ENCODE assay signal across 11 cellular contexts in genomic region chr17:77234695-77235094, GRCh38.
DNase-seq lines count a peak whose midpoint lies in the region.
"Had no signal": no experiment of that assay in that cellular context is flagged by ENCODE, and none has a peak within 500 bp of the region (broad histone marks: within the 10 kb centered on the region; RNA-seq: fewer than 3 reads in every experiment).

No MANE protein-coding gene starts in this region.

- H3K36me3 ChIP-seq in subcutaneous abdominal adipose tissue (ENCODE audit: control insufficient read depth in 5 of 5, insufficient read depth in 5 of 5, low read length in 5 of 5): no peaks in the 10 kb centered on the region

- H3K9me3 Mint-ChIP-seq in T-helper 1 cell treated with Interleukin-12 subunit alpha and Interleukin-12 subunit beta and Interleukin-4 antibody, amounts not matched to agents 30 μg/mL and 1 μg/mL, for 36 hours: no peaks in the 10 kb centered on the region
- peaks cover 7% of the 10 kb centered on the region for H3K9me3 Mint-ChIP-seq in activated T-helper 2 cell treated with anti-CD3 and anti-CD28 coated beads, Interferon-gamma antibody, Interleukin-2, Interleukin-4, amounts not matched to agents 10 μg/mL and 5 μg/mL and 100 μg/mL, durations not matched to agents 14 hours and 24 hours and 36 hours
- H3K9me3 Mint-ChIP-seq in immature natural killer cell: no peaks in the 10 kb centered on the region
- H3K9me3 Mint-ChIP-seq: endodermal cell had no signal

- H3K27ac Mint-ChIP-seq in T-helper 1 cell treated with Interleukin-12 subunit alpha and Interleukin-12 subunit beta and Interleukin-4 antibody, amounts not matched to agents 30 μg/mL and 1 μg/mL, for 36 hours: peak overlapping the region; percentile 85
- H3K27ac Mint-ChIP-seq in activated T-helper 2 cell treated with anti-CD3 and anti-CD28 coated beads, Interferon-gamma antibody, Interleukin-2, Interleukin-4, amounts not matched to agents 10 μg/mL and 5 μg/mL and 100 μg/mL, durations not matched to agents 14 hours and 24 hours and 36 hours: peak overlapping the region; percentile 76
- peak overlapping the region in 5 of 6 donors; percentile 45 to 89 (median 82) for H3K27ac Mint-ChIP-seq in immature natural killer cell
- H3K27ac Mint-ChIP-seq: endodermal cell had no signal

- peaks cover 0 to 4% (median 2%) of the 10 kb centered on the region in 5 donors for H3K9me3 ChIP-seq in subcutaneous abdominal adipose tissue (ENCODE audit: control insufficient read depth in 5 of 5, low read length in 5 of 5)

- H3K4me3 Mint-ChIP-seq in T-helper 1 cell treated with Interleukin-12 subunit alpha and Interleukin-12 subunit beta and Interleukin-4 antibody, amounts not matched to agents 30 μg/mL and 1 μg/mL, for 36 hours: peak overlapping the region; percentile 68
- peak overlapping the region; percentile 45 for H3K4me3 Mint-ChIP-seq in activated T-helper 2 cell treated with anti-CD3 and anti-CD28 coated beads, Interferon-gamma antibody, Interleukin-2, Interleukin-4, amounts not matched to agents 10 μg/mL and 5 μg/mL and 100 μg/mL, durations not matched to agents 14 hours and 24 hours and 36 hours (ENCODE audit: low read depth)
- peak overlapping the region; percentile 83 to 90 (median 89) for H3K4me3 Mint-ChIP-seq in immature natural killer cell
- H3K4me3 Mint-ChIP-seq: endodermal cell had no signal

- DNase-seq in T-helper 1 cell: no peak
- DNase-seq in activated T-helper 2 cell treated with anti-CD3 and anti-CD28 coated beads, Interferon-gamma antibody, Interleukin-2, Interleukin-4, amounts not matched to agents 10 μg/mL and 5 μg/mL and 100 μg/mL, durations not matched to agents 14 hours and 24 hours and 36 hours (ENCODE audit: low spot score): no peak
- DNase-seq in immature natural killer cell: no peak
- no peak for DNase-seq in NCI-H226
- DNase-seq in NCI-H2227 (lab: John Stamatoyannopoulos, UW; ENCODE audit: unreplicated experiment): no peak
- no peak for DNase-seq in SK-N-DZ (ENCODE audit: low spot score)
- DNase-seq: endodermal cell, occipital lobe had no signal

- peaks cover 0 to 37% (median 15%) of the 10 kb centered on the region in 5 donors for H3K4me1 ChIP-seq in subcutaneous abdominal adipose tissue (ENCODE audit: control insufficient read depth in 5 of 5, insufficient read depth in 5 of 5, low read length in 5 of 5)

- peaks cover 0 to 2% (median 0%) of the 10 kb centered on the region in 5 donors for H3K27me3 ChIP-seq in subcutaneous abdominal adipose tissue (ENCODE audit: control insufficient read depth in 5 of 5, insufficient read depth in 4 of 5, low read length in 5 of 5)

- intact Hi-C loops in activated T-helper 2 cell treated with anti-CD3 and anti-CD28 coated beads, Interferon-gamma antibody, Interleukin-2, Interleukin-4, amounts not matched to agents 10 μg/mL and 5 μg/mL and 100 μg/mL, durations not matched to agents 14 hours and 24 hours and 36 hours (cut with micrococcal nuclease): no loop called here

- no peaks in the 10 kb centered on the region for H3K27me3 Mint-ChIP-seq in T-helper 1 cell treated with Interleukin-12 subunit alpha and Interleukin-12 subunit beta and Interleukin-4 antibody, amounts not matched to agents 30 μg/mL and 1 μg/mL, for 36 hours (ENCODE audit: low read depth)
- no peaks in the 10 kb centered on the region for H3K27me3 Mint-ChIP-seq in activated T-helper 2 cell treated with anti-CD3 and anti-CD28 coated beads, Interferon-gamma antibody, Interleukin-2, Interleukin-4, amounts not matched to agents 10 μg/mL and 5 μg/mL and 100 μg/mL, durations not matched to agents 14 hours and 24 hours and 36 hours (ENCODE audit: low read depth)
- H3K27me3 Mint-ChIP-seq in immature natural killer cell (ENCODE audit: low read depth in 3 of 3): no peaks in the 10 kb centered on the region

- peak overlapping the region in 2 of 5 donors; percentile 56 to 61 for H3K4me3 ChIP-seq in subcutaneous abdominal adipose tissue (ENCODE audit: low read depth in 1 of 5, low read length in 5 of 5)

- peak overlapping the region; percentile 14 for H3K27ac ChIP-seq in subcutaneous abdominal adipose tissue (ENCODE audit: low read depth, low read length)
- H3K27ac ChIP-seq: 22Rv1 had no signal

- no peak overlapping the region for H3K9ac ChIP-seq in subcutaneous abdominal adipose tissue (ENCODE audit: low read length in 5 of 5)

- H3K36me3 Mint-ChIP-seq in T-helper 1 cell treated with Interleukin-12 subunit alpha and Interleukin-12 subunit beta and Interleukin-4 antibody, amounts not matched to agents 30 μg/mL and 1 μg/mL, for 36 hours (ENCODE audit: low read depth): peaks cover 1% of the 10 kb centered on the region
- no peaks in the 10 kb centered on the region for H3K36me3 Mint-ChIP-seq in activated T-helper 2 cell treated with anti-CD3 and anti-CD28 coated beads, Interferon-gamma antibody, Interleukin-2, Interleukin-4, amounts not matched to agents 10 μg/mL and 5 μg/mL and 100 μg/mL, durations not matched to agents 14 hours and 24 hours and 36 hours (ENCODE audit: low read depth)
- peaks cover 0 to 3% (median 0%) of the 10 kb centered on the region in 3 donors for H3K36me3 Mint-ChIP-seq in immature natural killer cell

- H3K4me1 Mint-ChIP-seq in T-helper 1 cell treated with Interleukin-12 subunit alpha and Interleukin-12 subunit beta and Interleukin-4 antibody, amounts not matched to agents 30 μg/mL and 1 μg/mL, for 36 hours (ENCODE audit: low read depth): peaks cover 16% of the 10 kb centered on the region
- H3K4me1 Mint-ChIP-seq in activated T-helper 2 cell treated with anti-CD3 and anti-CD28 coated beads, Interferon-gamma antibody, Interleukin-2, Interleukin-4, amounts not matched to agents 10 μg/mL and 5 μg/mL and 100 μg/mL, durations not matched to agents 14 hours and 24 hours and 36 hours (ENCODE audit: low read depth): peaks cover 16% of the 10 kb centered on the region
- H3K4me1 Mint-ChIP-seq in immature natural killer cell: peaks cover 21 to 29% of the 10 kb centered on the region in 2 donors
- H3K4me1 Mint-ChIP-seq: endodermal cell had no signal
